12 cellular contexts compared by ENCODE assay signal in the genomic region with DNA sequence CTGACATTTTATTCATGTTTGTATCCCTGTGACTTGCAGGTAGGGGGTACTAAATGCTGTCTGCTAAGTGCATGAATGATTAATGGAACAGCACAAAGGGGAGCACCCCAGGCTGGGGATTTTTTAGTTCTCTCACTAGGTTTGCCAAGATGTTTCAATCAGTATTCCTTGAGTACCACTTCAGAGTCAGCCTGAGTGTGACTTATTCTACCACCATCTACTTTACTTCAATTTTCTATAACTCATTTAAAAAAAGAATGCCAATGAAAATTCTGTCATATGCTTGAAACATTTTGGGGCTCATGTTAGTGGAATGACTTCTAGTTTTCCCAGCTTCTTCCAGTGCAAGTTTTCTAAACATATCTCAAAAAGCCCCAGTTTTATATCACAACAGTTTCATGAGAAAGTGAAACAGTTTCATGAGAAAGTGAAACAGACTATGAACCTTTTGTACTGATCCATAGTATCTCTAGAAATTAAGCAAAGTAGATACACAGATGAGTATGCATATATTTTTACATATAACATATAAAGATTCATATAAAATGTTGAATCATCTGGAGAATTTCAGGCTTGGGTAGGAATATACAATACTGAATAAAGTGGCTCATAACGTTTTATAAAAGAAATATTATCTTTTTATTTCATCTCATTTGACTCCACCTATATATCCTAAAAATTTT.
DNase-seq lines count a peak whose midpoint lies in the region; ATAC-seq and TF ChIP-seq lines count a peak whose summit lies in the region.
"Had no signal": no experiment of that assay in that cellular context is flagged by ENCODE, and none has a peak within 500 bp of the region (broad histone marks: within the 10 kb centered on the region; RNA-seq: fewer than 3 reads in every experiment).

No MANE protein-coding gene starts in this region.

- H3K27me3 Mint-ChIP-seq in activated CD4-positive, alpha-beta T cell treated with anti-CD3 and anti-CD28 coated beads for 36 hours = no peaks in the 10 kb centered on the region
- no peaks in the 10 kb centered on the region for H3K27me3 Mint-ChIP-seq in activated T-helper 17 cell treated with anti-CD3 and anti-CD28 coated beads, Interleukin-2, amount 50 U/mL, for 72 hours

- H3K4me3 Mint-ChIP-seq in activated CD4-positive, alpha-beta T cell treated with anti-CD3 and anti-CD28 coated beads for 36 hours = no peak overlapping the region
- H3K4me3 Mint-ChIP-seq in activated T-helper 17 cell treated with anti-CD3 and anti-CD28 coated beads, Interleukin-2, amount 50 U/mL, for 72 hours = no peak overlapping the region

- WGBS in spleen, 5 donors = 42 to 57% (median 55%) methylated on average over 1 of the region's 1 CpG
- WGBS in lower leg skin, 2 donors = 56 to 60% methylated on average over 1 of the region's 1 CpG

- no peak overlapping the region for H3K4me3 ChIP-seq in spleen
- H3K4me3 ChIP-seq in lower leg skin (ENCODE audit: low read depth, poor library complexity, severe bottlenecking) = no peak overlapping the region

- H3K36me3 Mint-ChIP-seq in activated CD4-positive, alpha-beta T cell treated with anti-CD3 and anti-CD28 coated beads for 36 hours (ENCODE audit: low read depth) = no peaks in the 10 kb centered on the region
- H3K36me3 Mint-ChIP-seq in activated T-helper 17 cell treated with anti-CD3 and anti-CD28 coated beads, Interleukin-2, amount 50 U/mL, for 72 hours (ENCODE audit: low read depth) = no peaks in the 10 kb centered on the region

- POLR2A ChIA-PET in activated CD4-positive, alpha-beta T cell treated with anti-CD3 and anti-CD28 coated beads for 36 hours (lab: Charles Lee) = no interaction called here

- CTCF ChIA-PET in activated CD4-positive, alpha-beta T cell treated with anti-CD3 and anti-CD28 coated beads for 36 hours (lab: Charles Lee) = no interaction called here

- no peak for TF ChIP-seq CTCF in spleen (IDR thresholded peaks at IDR 0.05 in 8 of 11, conservative IDR thresholded peaks at IDR 0.05 in 3 of 11)
- TF ChIP-seq CTCF in lower leg skin (IDR thresholded peaks at IDR 0.05) = no peak

- no peaks in the 10 kb centered on the region for H3K36me3 ChIP-seq in spleen

- peaks cover 5% of the 10 kb centered on the region for H3K4me1 Mint-ChIP-seq in activated CD4-positive, alpha-beta T cell treated with anti-CD3 and anti-CD28 coated beads for 36 hours
- no peaks in the 10 kb centered on the region for H3K4me1 Mint-ChIP-seq in activated T-helper 17 cell treated with anti-CD3 and anti-CD28 coated beads, Interleukin-2, amount 50 U/mL, for 72 hours

- intact Hi-C loops in activated CD4-positive, alpha-beta T cell treated with anti-CD3 and anti-CD28 coated beads for 36 hours (cut with DNase I, micrococcal nuclease) = no loop called here
- intact Hi-C loops in spleen (cut with DNase I; ENCODE audit: low total_unique reads) (no loop called here), lower leg skin (cut with DNase I; ENCODE audit: low total_unique reads) (no loop called here)

- TF ChIP-seq POLR2A in spleen (IDR thresholded peaks at IDR 0.05) (no peak), lower leg skin (IDR thresholded peaks at IDR 0.05) (no peak)

- no peaks in the 10 kb centered on the region for H3K27me3 ChIP-seq in spleen (replicated peaks in 1 of 7)

- no peak for DNase-seq in activated CD4-positive, alpha-beta T cell treated with anti-CD3 and anti-CD28 coated beads for 36 hours
- DNase-seq in activated CD4-positive, alpha-beta T cell treated with anti-CD3 and anti-CD28 coated beads for 4 hours = no peak
- DNase-seq in spleen (no peak), lower leg skin (ENCODE audit: low spot score in 2 of 2) (no peak)
- DNase-seq: left colon, NCI-H774, trophoblast cell had no signal

- no peak overlapping the region for H3K27ac ChIP-seq in spleen
- H3K27ac ChIP-seq: parathyroid adenoma had no signal

- H3K27ac Mint-ChIP-seq in activated CD4-positive, alpha-beta T cell treated with anti-CD3 and anti-CD28 coated beads for 36 hours = no peak overlapping the region
- no peak overlapping the region for H3K27ac Mint-ChIP-seq in activated T-helper 17 cell treated with anti-CD3 and anti-CD28 coated beads, Interleukin-2, amount 50 U/mL, for 72 hours

- no peaks in the 10 kb centered on the region for H3K9me3 Mint-ChIP-seq in activated CD4-positive, alpha-beta T cell treated with anti-CD3 and anti-CD28 coated beads for 36 hours (ENCODE audit: low read depth)
- H3K9me3 Mint-ChIP-seq in activated T-helper 17 cell treated with anti-CD3 and anti-CD28 coated beads, Interleukin-2, amount 50 U/mL, for 72 hours = no peaks in the 10 kb centered on the region

- peak; percentile 60 for ATAC-seq in activated CD4-positive, alpha-beta T cell treated with anti-CD3 and anti-CD28 coated beads for 36 hours
- ATAC-seq in GM21515 (IDR thresholded peaks at IDR 0.05; ENCODE audit: unreplicated experiment) (peak; percentile 87), HG03064 (IDR thresholded peaks at IDR 0.05; ENCODE audit: low read depth, unreplicated experiment) (peak; percentile 85), HG03045 (IDR thresholded peaks at IDR 0.05; ENCODE audit: unreplicated experiment) (no peak)
- peak; percentile 38 for ATAC-seq in activated T-helper 17 cell treated with anti-CD3 and anti-CD28 coated beads, Interleukin-2, amount 50 U/mL, for 72 hours (replicated peaks)
- ATAC-seq: left colon had no signal

- peaks cover 0 to 11% (median 2%) of the 10 kb centered on the region in 8 donors for H3K9me3 ChIP-seq in spleen

- H3K4me1 ChIP-seq in spleen = no peaks in the 10 kb centered on the region
- H3K4me1 ChIP-seq: parathyroid adenoma had no signal
